ENCODE assay signal across 7 cellular contexts in the genomic region with DNA sequence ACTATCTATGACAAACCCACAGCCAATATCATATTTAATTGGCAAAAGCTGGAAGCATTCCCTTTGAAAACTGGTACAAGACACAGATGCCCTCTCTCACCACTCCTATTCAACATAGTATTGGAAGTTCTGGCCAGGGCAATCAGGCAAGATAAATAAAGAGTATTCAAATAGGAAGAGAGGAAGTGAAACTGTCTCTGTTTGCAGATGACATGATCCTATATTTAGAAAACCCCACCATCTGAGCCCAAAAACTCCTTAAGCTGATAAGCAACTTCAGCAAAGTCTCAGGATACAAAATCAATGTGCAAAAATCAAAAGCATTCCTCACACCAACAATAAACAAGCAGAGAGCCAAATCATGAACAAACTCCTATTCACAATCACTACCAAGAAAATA. TPM values are rescaled to one million over a fixed set of nuclear protein-coding genes. Genes with fewer than 3 reads are reported as not detected.
"Had no signal": no experiment of that assay in that cellular context is flagged by ENCODE, and none has a peak within 500 bp of the region (broad histone marks: within the 10 kb centered on the region; RNA-seq: fewer than 3 reads in every experiment).

No MANE protein-coding gene starts in this region.

RNA-seq across cellular contexts. Expression of a gene that starts 58.0 kb away (rescaled TPM):
- total RNA-seq: activated CD4-positive, alpha-beta memory T cell treated with anti-CD3 and anti-CD28 coated beads, Interleukin-2, amount 10 ng/mL, durations not matched to agents 7 days and 5 days; activated CD8-positive, alpha-beta memory T cell treated with anti-CD3 and anti-CD28 coated beads, Interleukin-2, amount 10 ng/mL, durations not matched to agents 7 days and 5 days; bronchial epithelial cell; RPMI7951; SK-MEL-5; T-cell; T-helper 17 cell had no signal
